In the genomic region with DNA sequence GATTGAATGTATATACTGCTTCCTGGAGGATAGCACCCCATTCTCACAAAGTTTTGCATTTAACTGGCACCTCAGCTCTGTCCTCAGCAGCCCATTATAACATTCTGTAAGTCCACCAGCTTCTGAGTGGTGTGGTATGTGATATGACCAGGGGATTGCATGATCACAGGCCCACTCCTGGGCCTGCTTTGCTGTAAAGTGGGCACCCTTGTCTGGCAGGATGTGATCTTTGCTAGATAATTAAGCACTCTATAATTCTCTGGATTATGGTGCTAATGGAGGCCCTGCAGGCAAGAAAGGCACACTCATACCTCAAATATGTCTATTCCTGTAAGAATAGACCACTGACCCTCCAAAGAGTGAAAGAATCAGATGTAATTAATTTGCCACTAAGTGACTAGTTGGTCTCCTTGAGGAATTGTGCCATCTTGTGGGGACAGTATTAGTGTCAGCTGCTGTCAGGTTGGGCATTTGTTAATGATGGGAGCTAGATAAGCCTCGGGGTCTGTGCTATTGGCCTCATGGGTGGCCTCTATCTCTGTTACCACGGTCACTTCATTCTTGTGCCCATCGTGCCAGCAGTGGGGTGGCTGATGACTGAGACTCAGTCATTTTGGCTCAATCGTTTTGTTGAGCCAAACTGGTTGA, we compare ENCODE assay signal across 8 cellular contexts. TPM values are rescaled to one million over a fixed set of nuclear protein-coding genes. Genes with fewer than 3 reads are reported as not detected.
A peak's percentile ranks its signal among the peaks of the same experiment; 100 is the strongest.
DNase-seq lines count a peak whose midpoint lies in the region; ATAC-seq, FAIRE-seq and TF ChIP-seq lines count a peak whose summit lies in the region.

No MANE protein-coding gene starts in this region.

- peaks cover 5% of the 10 kb centered on the region for H3K27me3 Mint-ChIP-seq in HFFc6 (ENCODE audit: insufficient read depth)
- H3K27me3 Mint-ChIP-seq in MCF 10A (ENCODE audit: insufficient read depth, unreplicated experiment): no peaks in the 10 kb centered on the region
- peaks cover 5% of the 10 kb centered on the region for H3K27me3 Mint-ChIP-seq in memory B cell

- in situ Hi-C loops in G401 (cut with HindIII; ENCODE audit: low sequenced_read_pairs): loop anchor here (25.0 kb wide), 1 partner anchor 367 kb away; the partner anchor contains the start of gene SEC24B

- TF ChIP-seq CTCF in A549 (IDR thresholded peaks at IDR 0.05) (peak; percentile 51), HFFc6 (IDR thresholded peaks at IDR 0.05) (peak; percentile 78), MCF 10A (IDR thresholded peaks at IDR 0.05; ENCODE audit: unreplicated experiment) (peak; percentile 41)

- H3K36me3 Mint-ChIP-seq in HFFc6 (ENCODE audit: low read depth): no peaks in the 10 kb centered on the region
- no peaks in the 10 kb centered on the region for H3K36me3 Mint-ChIP-seq in MCF 10A (ENCODE audit: insufficient read depth, unreplicated experiment)
- H3K36me3 Mint-ChIP-seq in memory B cell: no peaks in the 10 kb centered on the region

- intact Hi-C loops in MCF 10A (cut with micrococcal nuclease): loop anchor here (1.0 kb wide), 3 partner anchors 101 to 382 kb away; partner anchors contain the start of gene CASP6

- H3K4me1 Mint-ChIP-seq in HFFc6 (ENCODE audit: low read depth) (peaks cover 10% of the 10 kb centered on the region), MCF 10A (ENCODE audit: insufficient read depth, unreplicated experiment) (no peaks in the 10 kb centered on the region), memory B cell (no peaks in the 10 kb centered on the region)

- TF ChIP-seq POLR2A in A549 (IDR thresholded peaks at IDR 0.05; ENCODE audit: low read length): no peak

- DNase-seq in A549 (ENCODE audit: low read depth in 1 of 2, low spot score in 1 of 2) (peak; percentile 22 to 59), G401 (ENCODE audit: low spot score) (peak; percentile 24), HFFc6 (peak; percentile 46), NCI-H345 (lab: John Stamatoyannopoulos, UW) (peak; percentile 13), MCF 10A (ENCODE audit: unreplicated experiment) (peak; percentile 70), memory B cell (ENCODE audit: low spot score in 2 of 2) (peak in 1 of 2 donors; percentile 3), activated gamma-delta T cell treated with Interleukin-2 at 50 U/mL for 16 hours (no peak)

- no peak for TF ChIP-seq EP300 in A549 (IDR thresholded peaks at IDR 0.05)

- H3K27ac ChIP-seq in A549: no peak overlapping the region

- no peak overlapping the region for H3K27ac Mint-ChIP-seq in HFFc6
- no peak overlapping the region for H3K27ac Mint-ChIP-seq in MCF 10A (ENCODE audit: low read depth, unreplicated experiment)
- no peak overlapping the region for H3K27ac Mint-ChIP-seq in memory B cell

- POLR2A ChIA-PET in A549 (lab: Yijun Ruan, JAX) (no interaction called here), MCF 10A (lab: Yijun Ruan, JAX) (no interaction called here)

- peak; percentile 53 to 59 for TF ChIP-seq RAD21 in A549 (conservative IDR thresholded peaks at IDR 0.05 in 1 of 2, IDR thresholded peaks at IDR 0.05 in 1 of 2)

- no peaks in the 10 kb centered on the region for H3K4me1 ChIP-seq in A549

- no peaks in the 10 kb centered on the region for H3K9me3 ChIP-seq in A549

- no peak overlapping the region for H3K4me3 Mint-ChIP-seq in HFFc6
- no peak overlapping the region for H3K4me3 Mint-ChIP-seq in MCF 10A (ENCODE audit: unreplicated experiment)
- H3K4me3 Mint-ChIP-seq in memory B cell: no peak overlapping the region

- no TSS peak for BruUV-seq in MCF 10A (replicated peaks; lab: Mats Ljungman, UMichigan)

- 5% methylated on average over 4 of the region's 4 CpGs for WGBS in A549 (ENCODE audit: missing lambda C conversion rate)

- no peak for FAIRE-seq in A549 (lab: Jason Lieb, UNC)

- ATAC-seq in A549: peak; percentile 80 to 90
- ATAC-seq in memory B cell (ENCODE audit: low read depth): peak; percentile 63
- ATAC-seq in HG03460 (IDR thresholded peaks at IDR 0.05; ENCODE audit: unreplicated experiment): no peak

- H3K4me3 ChIP-seq in A549: no peak overlapping the region

- H3K9me3 Mint-ChIP-seq in HFFc6: no peaks in the 10 kb centered on the region
- H3K9me3 Mint-ChIP-seq in MCF 10A (ENCODE audit: unreplicated experiment): no peaks in the 10 kb centered on the region
- no peaks in the 10 kb centered on the region for H3K9me3 Mint-ChIP-seq in memory B cell

- no peak overlapping the region for H3K4me2 ChIP-seq in A549

- CTCF ChIA-PET in A549 (lab: Yijun Ruan, JAX) (interaction anchor here (0.6 to 2.8 kb wide), 10 partner anchors 8 to 382 kb away, joined by 3 to 7 read pairs (median 4); partner anchors contain the start of genes CASP6 and GAR1), MCF 10A (lab: Yijun Ruan, JAX) (interaction anchor here (0.6 to 2.3 kb wide), 21 partner anchors 9 to 423 kb away, joined by 3 to 14 read pairs (median 4); no protein-coding TSS in a partner anchor)

TF ChIP-seq in A549, 52 proteins besides CTCF, POLR2A, EP300 and RAD21:
- TF ChIP-seq GATA3 (IDR thresholded peaks at IDR 0.05; ENCODE audit: borderline replicate concordance): no peak
- peak; percentile 58 for TF ChIP-seq SMC3 (IDR thresholded peaks at IDR 0.05)

RNA-seq across cellular contexts. Expression of gene CFI, which starts 2.2 kb away (rescaled TPM):
- polyA plus RNA-seq in A549 (2011; rRNA removed) (2.2 and 2.8 TPM in 2 replicates), A549 (2017; fragmentation: RNase III; extraction: RNeasy Plus Mini Kit Qiagen cat#74134 plus additional on column Dnase treatment) (0.76 to 2.6 TPM (median 2.2 TPM) in 3 replicates)
- 0.05 TPM in 1 of 2 replicates, not detected in the other for polyA plus RNA-seq in A549 (2012; cell fraction: cytosol; rRNA removed)
- 0.08 and 0.09 TPM in 2 replicates for polyA plus RNA-seq in A549 (2012; cell fraction: nucleus; rRNA removed)
- polyA minus RNA-seq in A549 (2011; rRNA and poly(A)+ RNA removed): 0.68 and 0.70 TPM in 2 replicates
- not detected in 2 replicates for total RNA-seq in G401 (2014; rRNA removed; shearing (Covaris generic))
- total RNA-seq in HFFc6 (2021; fragmentation: NEBNext Ultra II Directional; extraction: Animal tissue kit (Norgen Biotek cat#: 25700)): not detected
- total RNA-seq in MCF 10A (2022): 0.16 TPM in 1 of 2 replicates, not detected in the other

RNA-seq across cellular contexts. Expression of gene GAR1, which starts 11.5 kb away (rescaled TPM):
- polyA plus RNA-seq in A549 (2011; rRNA removed) (31.6 and 44.1 TPM in 2 replicates), A549 (2017; fragmentation: RNase III; extraction: RNeasy Plus Mini Kit Qiagen cat#74134 plus additional on column Dnase treatment) (69.6 to 81.4 TPM (median 73.1 TPM) in 3 replicates)
- 23.5 and 30.7 TPM in 2 replicates for polyA plus RNA-seq in A549 (2012; cell fraction: cytosol; rRNA removed)
- polyA plus RNA-seq in A549 (2012; cell fraction: nucleus; rRNA removed): 5.2 and 8.7 TPM in 2 replicates
- 2.5 and 2.9 TPM in 2 replicates for polyA minus RNA-seq in A549 (2011; rRNA and poly(A)+ RNA removed)
- 19.0 and 23.1 TPM in 2 replicates for total RNA-seq in G401 (2014; rRNA removed; shearing (Covaris generic))
- total RNA-seq in HFFc6 (2021; fragmentation: NEBNext Ultra II Directional; extraction: Animal tissue kit (Norgen Biotek cat#: 25700)): 10 to 100 TPM; 20.1 to 26.8 (median 24.8) TPM
- total RNA-seq in MCF 10A (2022): 21.2 and 28.7 TPM in 2 replicates

RNA-seq across cellular contexts. Expression of gene RRH, which starts 23.7 kb away (rescaled TPM):
- polyA plus RNA-seq in A549 (2011; rRNA removed) (0.10 and 0.16 TPM in 2 replicates), A549 (2017; fragmentation: RNase III; extraction: RNeasy Plus Mini Kit Qiagen cat#74134 plus additional on column Dnase treatment) (0.10 to 0.18 TPM (median 0.12 TPM) in 3 replicates)
- polyA plus RNA-seq in A549 (2012; cell fraction: cytosol; rRNA removed): 0.05 and 0.06 TPM in 2 replicates
- 0.06 TPM in 1 of 2 replicates, not detected in the other for polyA plus RNA-seq in A549 (2012; cell fraction: nucleus; rRNA removed)
- not detected in 2 replicates for polyA minus RNA-seq in A549 (2011; rRNA and poly(A)+ RNA removed)
- total RNA-seq in G401 (2014; rRNA removed; shearing (Covaris generic)): not detected in 2 replicates
- total RNA-seq in HFFc6 (2021; fragmentation: NEBNext Ultra II Directional; extraction: Animal tissue kit (Norgen Biotek cat#: 25700)): not detected
- total RNA-seq in MCF 10A (2022): not detected in 2 replicates

RNA-seq across cellular contexts. Expression of gene LRIT3, which starts 43.9 kb away (rescaled TPM):
- polyA plus RNA-seq in A549 (2011; rRNA removed) (0.04 and 0.06 TPM in 2 replicates), A549 (2017; fragmentation: RNase III; extraction: RNeasy Plus Mini Kit Qiagen cat#74134 plus additional on column Dnase treatment) (0.04 to 0.08 TPM (median 0.06 TPM) in 3 replicates)
- 0.01 TPM in 2 replicates for polyA plus RNA-seq in A549 (2012; cell fraction: cytosol; rRNA removed)
- 0.06 and 0.07 TPM in 2 replicates for polyA plus RNA-seq in A549 (2012; cell fraction: nucleus; rRNA removed)
- polyA minus RNA-seq in A549 (2011; rRNA and poly(A)+ RNA removed): 0.10 TPM in 1 of 2 replicates, not detected in the other
- not detected in 2 replicates for total RNA-seq in G401 (2014; rRNA removed; shearing (Covaris generic))
- under 1 TPM in 1 of 6 experiments, not detected in 5; 0.05 TPM for total RNA-seq in HFFc6 (2021; fragmentation: NEBNext Ultra II Directional; extraction: Animal tissue kit (Norgen Biotek cat#: 25700))
- total RNA-seq in MCF 10A (2022): 0.22 and 0.35 TPM in 2 replicates
